In genomic region chr12:27940756-27941402, GRCh38 we compare ENCODE assay signal across 8 cellular contexts. TPM values are rescaled to one million over a fixed set of nuclear protein-coding genes. Genes with fewer than 3 reads are reported as not detected.
DNase-seq lines count a peak whose midpoint lies in the region; ATAC-seq, FAIRE-seq and TF ChIP-seq lines count a peak whose summit lies in the region.

No MANE protein-coding gene starts in this region.

- intact Hi-C loops in breast epithelium (cut with DNase I; ENCODE audit: low total_unique reads) = no loop called here

- H3K9me3 ChIP-seq in breast epithelium = no peaks in the 10 kb centered on the region

- no peak overlapping the region for H3K4me3 ChIP-seq in breast epithelium

- no peak for TF ChIP-seq POLR2A in breast epithelium (IDR thresholded peaks at IDR 0.05)

- H3K27ac ChIP-seq in VCaP (no peak overlapping the region), breast epithelium (no peak overlapping the region)

- TF ChIP-seq CTCF in VCaP (conservative IDR thresholded peaks at IDR 0.05) (peak; percentile 97), breast epithelium (IDR thresholded peaks at IDR 0.05) (peak in 2 of 3 donors; percentile 67 to 74)

- ATAC-seq in HG03060 (IDR thresholded peaks at IDR 0.05; ENCODE audit: low read depth, unreplicated experiment) = peak; percentile 67

- no peaks in the 10 kb centered on the region for H3K36me3 ChIP-seq in breast epithelium

- FAIRE-seq in A204.1 (lab: Jason Lieb, UNC) (peak; percentile 94), GM18507 (lab: Jason Lieb, UNC) (peak; percentile 86)

- DNase-seq in GM18507 (ENCODE audit: extremely low spot score, insufficient read length, low read depth) (peak; percentile 11), NCI-H2171 (lab: John Stamatoyannopoulos, UW) (peak; percentile 99), breast epithelium (ENCODE audit: low spot score in 2 of 2) (peak; percentile 61 to 70), islet precursor cell (peak; percentile 87)
- DNase-seq in stimulated activated CD4-positive, alpha-beta T cell treated with anti-CD3 and anti-CD28 coated beads, Interleukin-2, amount 100 ng/mL, for 24 hours = peak; percentile 81 to 83

- no peaks in the 10 kb centered on the region for H3K27me3 ChIP-seq in breast epithelium

- no peaks in the 10 kb centered on the region for H3K4me1 ChIP-seq in breast epithelium

RNA-seq across cellular contexts. Expression of gene PTHLH, which starts 31.7 kb away (rescaled TPM):
- total RNA-seq in breast epithelium = 1 to 10 TPM; 2.4 to 7.5 (median 2.9) TPM

Comparison
In these comparisons a context has a peak if more than half of its experiments do, and no peak if none do; other contexts are left out.
1. DNase-seq: peak in every context shown above with its lines; median percentile 99 in NCI-H2171; 87 in islet precursor cell; 82 in stimulated activated CD4-positive, alpha-beta T cell treated with anti-CD3 and anti-CD28 coated beads, Interleukin-2, amount 100 ng/mL, for 24 hours; 66 in breast epithelium; 11 in GM18507.